In genomic region chr1:246647513-246647912, GRCh38 we compare ENCODE assay signal across 16 cellular contexts.
DNase-seq lines count a peak whose midpoint lies in the region; ATAC-seq, FAIRE-seq and TF ChIP-seq lines count a peak whose summit lies in the region.
"Had no signal": no experiment of that assay in that cellular context is flagged by ENCODE, and none has a peak within 500 bp of the region (broad histone marks: within the 10 kb centered on the region; RNA-seq: fewer than 3 reads in every experiment).

No MANE protein-coding gene starts in this region.

- peak overlapping the region; percentile 92 for H3K27ac Mint-ChIP-seq in astrocyte (ENCODE audit: unreplicated experiment)
- H3K27ac Mint-ChIP-seq: activated CD4-positive, alpha-beta T cell treated with anti-CD3 and anti-CD28 coated beads, Interleukin-2, amount 10 ng/mL, durations not matched to agents 7 days and 5 days; CD4-positive, CD25-positive, alpha-beta regulatory T cell; stimulated activated naive B cell treated with anti-CD40 and anti-IgM and Interleukin-4, amounts not matched to agents 10 μg/mL and 1 μg/mL and 100 μg/mL, for 72 hours had no signal

- peak; percentile 29 for DNase-seq in EH (ENCODE audit: low read depth)
- DNase-seq in astrocyte (ENCODE audit: low read depth) = peak; percentile 35
- peak in 38 of 42 donors; percentile 13 to 72 (median 48) for DNase-seq in head of caudate nucleus
- no peak for DNase-seq in upper lobe of left lung
- DNase-seq in NK-92 treated with Interleukin-12 subunit alpha and Interleukin-12 subunit beta, amount 100 ng/mL, for 24 hours (lab: John Stamatoyannopoulos, UW) = no peak
- no peak for DNase-seq in KG1 (lab: John Stamatoyannopoulos, UW)
- no peak for DNase-seq in HT-29 (ENCODE audit: low spot score)
- DNase-seq: activated CD4-positive, alpha-beta T cell treated with anti-CD3 and anti-CD28 coated beads, Interleukin-2, amount 10 ng/mL, durations not matched to agents 7 days and 5 days; activated effector memory CD4-positive, alpha-beta T cell treated with Interleukin-2 at 50 U/mL for 16 hours; CD4-positive, CD25-positive, alpha-beta regulatory T cell; stimulated activated CD4-positive, alpha-beta T cell treated with anti-CD3 and anti-CD28 coated beads, Interleukin-2, amount 100 ng/mL, for 48 hours; stimulated activated naive B cell treated with anti-CD40 and anti-IgM and Interleukin-4, amounts not matched to agents 10 μg/mL and 1 μg/mL and 100 μg/mL, for 72 hours; T-helper 1 cell had no signal

- TF ChIP-seq POLR2A in upper lobe of left lung (IDR thresholded peaks at IDR 0.05) = no peak

- no peak for FAIRE-seq in astrocyte (lab: Jason Lieb, UNC)
- FAIRE-seq: frontal cortex had no signal

- H3K4me2 ChIP-seq in astrocyte (ENCODE audit: low read length) = peak overlapping the region; percentile 54

- intact Hi-C loops in head of caudate nucleus (cut with DNase I) = loop anchor here (5.0 kb wide), 1 partner anchor 50 kb away; no protein-coding TSS in a partner anchor

- ATAC-seq in upper lobe of left lung (ENCODE audit: low FRiP score in 2 of 2) = no peak
- ATAC-seq: stimulated activated naive B cell treated with anti-CD40 and anti-IgM and Interleukin-4, amounts not matched to agents 10 μg/mL and 1 μg/mL and 100 μg/mL, for 72 hours had no signal

- peak overlapping the region; percentile 4 for H3K4me3 ChIP-seq in astrocyte (ENCODE audit: insufficient read depth, low read depth, low read length)
- H3K4me3 ChIP-seq in rectal smooth muscle tissue (ENCODE audit: low read length) = peak overlapping the region; percentile 8
- no peak overlapping the region for H3K4me3 ChIP-seq in upper lobe of left lung
- H3K4me3 ChIP-seq: coronary artery had no signal

- H3K4me1 ChIP-seq in astrocyte (ENCODE audit: insufficient read depth, low read length) (peaks cover 5% of the 10 kb centered on the region), rectal smooth muscle tissue (ENCODE audit: control insufficient read depth, insufficient read depth, low read length) (no peaks in the 10 kb centered on the region), upper lobe of left lung (no peaks in the 10 kb centered on the region)

- no peak for TF ChIP-seq EP300 in upper lobe of left lung (IDR thresholded peaks at IDR 0.05)

- peaks cover 4% of the 10 kb centered on the region for H3K36me3 ChIP-seq in astrocyte (ENCODE audit: insufficient read depth, low read length)
- H3K36me3 ChIP-seq in rectal smooth muscle tissue (ENCODE audit: control insufficient read depth, insufficient read depth, low read length) = peaks cover 16% of the 10 kb centered on the region
- H3K36me3 ChIP-seq in upper lobe of left lung = peaks cover 13 to 53% (median 31%) of the 10 kb centered on the region in 4 donors

- peaks cover 14% of the 10 kb centered on the region for H3K36me3 Mint-ChIP-seq in astrocyte (ENCODE audit: low read depth, unreplicated experiment)

- H2AFZ ChIP-seq in astrocyte (ENCODE audit: low read depth, low read length) = peak overlapping the region; percentile 19

- TF ChIP-seq CTCF in astrocyte (IDR thresholded peaks at IDR 0.05; ENCODE audit: insufficient read depth, low read depth, low read length) (no peak), upper lobe of left lung (IDR thresholded peaks at IDR 0.05) (no peak)

- no peaks in the 10 kb centered on the region for H3K27me3 Mint-ChIP-seq in astrocyte (ENCODE audit: low read depth, unreplicated experiment)
- H3K27me3 Mint-ChIP-seq: activated CD4-positive, alpha-beta T cell treated with anti-CD3 and anti-CD28 coated beads, Interleukin-2, amount 10 ng/mL, durations not matched to agents 7 days and 5 days; CD4-positive, CD25-positive, alpha-beta regulatory T cell; stimulated activated naive B cell treated with anti-CD40 and anti-IgM and Interleukin-4, amounts not matched to agents 10 μg/mL and 1 μg/mL and 100 μg/mL, for 72 hours had no signal

- H3K79me2 ChIP-seq in astrocyte (ENCODE audit: insufficient read depth, low read length) = no peaks in the 10 kb centered on the region

- 81 to 91% methylated on average over 8 of the region's 8 CpGs for WGBS in upper lobe of left lung, 2 donors

- H3K27me3 ChIP-seq in astrocyte (ENCODE audit: insufficient read depth, low read length) (no peaks in the 10 kb centered on the region), rectal smooth muscle tissue (ENCODE audit: control insufficient read depth, insufficient read depth, low read length) (no peaks in the 10 kb centered on the region), upper lobe of left lung (no peaks in the 10 kb centered on the region)

- H3K4me3 Mint-ChIP-seq in astrocyte (ENCODE audit: unreplicated experiment) = peak overlapping the region; percentile 70
- H3K4me3 Mint-ChIP-seq: activated CD4-positive, alpha-beta T cell treated with anti-CD3 and anti-CD28 coated beads, Interleukin-2, amount 10 ng/mL, durations not matched to agents 7 days and 5 days; CD4-positive, CD25-positive, alpha-beta regulatory T cell; stimulated activated naive B cell treated with anti-CD40 and anti-IgM and Interleukin-4, amounts not matched to agents 10 μg/mL and 1 μg/mL and 100 μg/mL, for 72 hours had no signal

- H3K9me3 ChIP-seq in astrocyte (ENCODE audit: insufficient read depth, low read depth, low read length) = no peaks in the 10 kb centered on the region
- no peaks in the 10 kb centered on the region for H3K9me3 ChIP-seq in upper lobe of left lung

- peak overlapping the region; percentile 8 for H3K27ac ChIP-seq in astrocyte (ENCODE audit: low read depth, low read length)
- peak overlapping the region; percentile 41 for H3K27ac ChIP-seq in rectal smooth muscle tissue (ENCODE audit: low read depth, low read length)
- no peak overlapping the region for H3K27ac ChIP-seq in upper lobe of left lung

- no peaks in the 10 kb centered on the region for H3K9me3 Mint-ChIP-seq in astrocyte (ENCODE audit: unreplicated experiment)
- H3K9me3 Mint-ChIP-seq: activated CD4-positive, alpha-beta T cell treated with anti-CD3 and anti-CD28 coated beads, Interleukin-2, amount 10 ng/mL, durations not matched to agents 7 days and 5 days had no signal

- peaks cover 11% of the 10 kb centered on the region for H3K4me1 Mint-ChIP-seq in astrocyte (ENCODE audit: low read depth, unreplicated experiment)

- no peaks in the 10 kb centered on the region for H4K20me1 ChIP-seq in astrocyte (ENCODE audit: insufficient read depth, low read length)

- H3K9ac ChIP-seq in astrocyte (ENCODE audit: low read length) (peak overlapping the region; percentile 32), rectal smooth muscle tissue (ENCODE audit: low read length) (no peak overlapping the region)

Comparison
In these comparisons a context has a peak if more than half of its experiments do, and no peak if none do; other contexts are left out.
1. DNase-seq: peak in EH (single experiment), astrocyte (single experiment) and head of caudate nucleus (38 of 42); none in upper lobe of left lung (0 of 2), NK-92 treated with Interleukin-12 subunit alpha and Interleukin-12 subunit beta, amount 100 ng/mL, for 24 hours (single experiment), KG1 (single experiment) and HT-29 (single experiment).
2. H3K27ac ChIP-seq: peak in astrocyte (single experiment) and rectal smooth muscle tissue (single experiment); none in upper lobe of left lung (0 of 4).
3. H3K4me3 ChIP-seq: peak in astrocyte (single experiment) and rectal smooth muscle tissue (single experiment); none in upper lobe of left lung (0 of 4).